1 cellular context compared by ENCODE assay signal in the genomic region with DNA sequence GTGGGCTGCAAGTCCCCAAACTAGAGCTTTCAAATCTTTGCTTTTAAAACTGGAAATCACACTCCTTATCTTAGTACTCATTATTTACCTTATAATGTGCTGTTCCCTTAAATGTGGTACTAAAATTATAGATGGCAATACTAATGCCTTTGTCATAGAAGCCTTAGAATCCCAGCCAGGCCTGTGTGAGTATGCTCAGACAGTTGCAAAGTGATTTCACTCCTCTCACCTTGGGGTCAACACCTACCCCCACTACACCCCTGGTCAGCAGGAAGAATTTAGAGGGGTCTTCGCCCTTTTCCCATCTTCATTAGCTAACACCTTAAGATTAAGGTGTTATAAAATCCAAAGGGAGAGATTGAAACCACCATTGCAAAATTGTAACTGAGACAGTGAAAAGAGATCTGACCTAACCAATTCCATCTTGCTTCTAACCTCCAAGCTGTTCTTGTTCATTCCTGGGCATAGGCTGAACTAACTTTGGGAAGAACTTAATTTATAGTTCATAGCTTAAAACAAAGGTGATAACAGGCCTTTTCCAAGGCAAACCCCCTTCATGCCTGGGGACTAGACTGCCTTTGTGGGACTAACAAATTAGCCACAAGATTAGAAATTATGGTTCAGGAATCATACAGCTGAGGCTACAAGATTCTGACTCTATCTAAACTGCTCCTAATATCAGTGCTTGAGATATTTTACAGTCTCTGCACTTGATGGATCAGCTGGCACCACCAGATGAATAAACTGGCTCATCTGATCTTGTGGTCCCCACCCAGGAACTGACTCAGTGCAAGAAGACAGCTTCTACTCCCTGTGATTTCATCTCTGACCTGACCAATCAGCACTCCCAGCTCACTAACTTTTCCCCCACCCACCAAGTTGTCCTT.
A peak's percentile ranks its signal among the peaks of the same experiment; 100 is the strongest.
TF ChIP-seq lines count a peak whose summit lies in the region.

No MANE protein-coding gene starts in this region.

TF ChIP-seq in K562, 482 proteins besides CTCF, POLR2A, EP300 and RAD21 (continued from another document and continues in another):
- TF ChIP-seq, protein P1, sequence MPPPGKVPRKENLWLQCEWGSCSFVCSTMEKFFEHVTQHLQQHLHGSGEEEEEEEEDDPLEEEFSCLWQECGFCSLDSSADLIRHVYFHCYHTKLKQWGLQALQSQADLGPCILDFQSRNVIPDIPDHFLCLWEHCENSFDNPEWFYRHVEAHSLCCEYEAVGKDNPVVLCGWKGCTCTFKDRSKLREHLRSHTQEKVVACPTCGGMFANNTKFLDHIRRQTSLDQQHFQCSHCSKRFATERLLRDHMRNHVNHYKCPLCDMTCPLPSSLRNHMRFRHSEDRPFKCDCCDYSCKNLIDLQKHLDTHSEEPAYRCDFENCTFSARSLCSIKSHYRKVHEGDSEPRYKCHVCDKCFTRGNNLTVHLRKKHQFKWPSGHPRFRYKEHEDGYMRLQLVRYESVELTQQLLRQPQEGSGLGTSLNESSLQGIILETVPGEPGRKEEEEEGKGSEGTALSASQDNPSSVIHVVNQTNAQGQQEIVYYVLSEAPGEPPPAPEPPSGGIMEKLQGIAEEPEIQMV (tag; conservative IDR thresholded peaks at IDR 0.05; ENCODE audit: low read depth) = 0 out of 2 replicates have a peak, but pooled peaks have one; percentile 41
- TF ChIP-seq MYNN (IDR thresholded peaks at IDR 0.05) (peak; percentile 31; the same call in 1 of the 2 replicates), MYNN (CRISPR knock-in tag; IDR thresholded peaks at IDR 0.05) (no peak), ESRRA (IDR thresholded peaks at IDR 0.05; ENCODE audit: borderline replicate concordance, low read depth) (peak; percentile 18; the same call in 1 of the 2 replicates), EP400 (IDR thresholded peaks at IDR 0.05) (peak; percentile 29; the same call in 1 of the 2 replicates), ZKSCAN8 (CRISPR knock-in tag; IDR thresholded peaks at IDR 0.05) (peak; percentile 63; the same call in 1 of the 2 replicates), HNRNPL (IDR thresholded peaks at IDR 0.05; ENCODE audit: low read depth, low read length) (no peak), TAF9B (IDR thresholded peaks at IDR 0.05; ENCODE audit: partially characterized antibody) (peak; percentile 77), CBFA2T2 (conservative IDR thresholded peaks at IDR 0.05) (0 out of 2 replicates have a peak, but pooled peaks have one; percentile 16), MYC (IDR thresholded peaks at IDR 0.05; ENCODE audit: low read depth, low read length) (no peak), MYC (CRISPR knock-in tag; IDR thresholded peaks at IDR 0.05; ENCODE audit: borderline replicate concordance, low read depth) (peak; percentile 63; the same call in 1 of the 2 replicates), ZC3H8 (IDR thresholded peaks at IDR 0.05) (no peak), ZNF699 (CRISPR knock-in tag; IDR thresholded peaks at IDR 0.05; ENCODE audit: insufficient replicate concordance) (no peak), PHF21A (IDR thresholded peaks at IDR 0.05; ENCODE audit: borderline replicate concordance, low read depth) (peak; percentile 67; the same call in 1 of the 2 replicates), JUN (IDR thresholded peaks at IDR 0.05; ENCODE audit: borderline replicate concordance, low read depth, low read length) (peak; percentile 28; the same call in 1 of the 2 replicates), JUN (CRISPR knock-in tag; IDR thresholded peaks at IDR 0.05; ENCODE audit: borderline replicate concordance) (no peak), SUPT5H (IDR thresholded peaks at IDR 0.05) (0 out of 2 replicates have a peak, but pooled peaks have one; percentile 31), RCOR1 (IDR thresholded peaks at IDR 0.05; ENCODE audit: borderline replicate concordance in 1 of 2, low read depth in 2 of 2, low read length in 2 of 2) (peak in 1 of 2 experiments; percentile 78; a peak in 2 of 4 replicates), POLR2B (IDR thresholded peaks at IDR 0.05; ENCODE audit: low read depth, partially characterized antibody) (peak; percentile 43), SOX6 (IDR thresholded peaks at IDR 0.05) (0 out of 2 replicates have a peak, but pooled peaks have one; percentile 19), ZNF639 (CRISPR knock-in tag; conservative IDR thresholded peaks at IDR 0.05 in 1 of 2, IDR thresholded peaks at IDR 0.05 in 1 of 2) (peak in 1 of 2 experiments; percentile 60; a peak in 1 of 4 replicates), SMARCE1 (IDR thresholded peaks at IDR 0.05) (peak; percentile 68), PTRF (tag; IDR thresholded peaks at IDR 0.05) (peak; percentile 64; the same call in 1 of the 2 replicates), ZNF324 (CRISPR knock-in tag; IDR thresholded peaks at IDR 0.05) (no peak), HDAC8 (tag; IDR thresholded peaks at IDR 0.05) (0 out of 2 replicates have a peak, but pooled peaks have one; percentile 27), ETV5 (CRISPR knock-in tag; IDR thresholded peaks at IDR 0.05; ENCODE audit: low read depth) (0 out of 2 replicates have a peak, but pooled peaks have one; percentile 41), ZNF584 (CRISPR knock-in tag; IDR thresholded peaks at IDR 0.05; ENCODE audit: low read depth) (peak; percentile 89), POLR2H (tag; IDR thresholded peaks at IDR 0.05; ENCODE audit: low read depth) (0 out of 2 replicates have a peak, but pooled peaks have one; percentile 17), MAZ (CRISPR knock-in tag; conservative IDR thresholded peaks at IDR 0.05 in 1 of 2, IDR thresholded peaks at IDR 0.05 in 1 of 2) (no peak), ZNF395 (CRISPR knock-in tag; IDR thresholded peaks at IDR 0.05) (peak; percentile 48; the same call in 1 of the 2 replicates)
- TF ChIP-seq, protein P2, sequence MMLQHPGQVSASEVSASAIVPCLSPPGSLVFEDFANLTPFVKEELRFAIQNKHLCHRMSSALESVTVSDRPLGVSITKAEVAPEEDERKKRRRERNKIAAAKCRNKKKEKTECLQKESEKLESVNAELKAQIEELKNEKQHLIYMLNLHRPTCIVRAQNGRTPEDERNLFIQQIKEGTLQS (IDR thresholded peaks at IDR 0.05) = peak; percentile 55; the same call in 1 of the 2 replicates
- TF ChIP-seq, protein P2 (CRISPR knock-in tag; conservative IDR thresholded peaks at IDR 0.05) = no peak
- TF ChIP-seq, protein P3, sequence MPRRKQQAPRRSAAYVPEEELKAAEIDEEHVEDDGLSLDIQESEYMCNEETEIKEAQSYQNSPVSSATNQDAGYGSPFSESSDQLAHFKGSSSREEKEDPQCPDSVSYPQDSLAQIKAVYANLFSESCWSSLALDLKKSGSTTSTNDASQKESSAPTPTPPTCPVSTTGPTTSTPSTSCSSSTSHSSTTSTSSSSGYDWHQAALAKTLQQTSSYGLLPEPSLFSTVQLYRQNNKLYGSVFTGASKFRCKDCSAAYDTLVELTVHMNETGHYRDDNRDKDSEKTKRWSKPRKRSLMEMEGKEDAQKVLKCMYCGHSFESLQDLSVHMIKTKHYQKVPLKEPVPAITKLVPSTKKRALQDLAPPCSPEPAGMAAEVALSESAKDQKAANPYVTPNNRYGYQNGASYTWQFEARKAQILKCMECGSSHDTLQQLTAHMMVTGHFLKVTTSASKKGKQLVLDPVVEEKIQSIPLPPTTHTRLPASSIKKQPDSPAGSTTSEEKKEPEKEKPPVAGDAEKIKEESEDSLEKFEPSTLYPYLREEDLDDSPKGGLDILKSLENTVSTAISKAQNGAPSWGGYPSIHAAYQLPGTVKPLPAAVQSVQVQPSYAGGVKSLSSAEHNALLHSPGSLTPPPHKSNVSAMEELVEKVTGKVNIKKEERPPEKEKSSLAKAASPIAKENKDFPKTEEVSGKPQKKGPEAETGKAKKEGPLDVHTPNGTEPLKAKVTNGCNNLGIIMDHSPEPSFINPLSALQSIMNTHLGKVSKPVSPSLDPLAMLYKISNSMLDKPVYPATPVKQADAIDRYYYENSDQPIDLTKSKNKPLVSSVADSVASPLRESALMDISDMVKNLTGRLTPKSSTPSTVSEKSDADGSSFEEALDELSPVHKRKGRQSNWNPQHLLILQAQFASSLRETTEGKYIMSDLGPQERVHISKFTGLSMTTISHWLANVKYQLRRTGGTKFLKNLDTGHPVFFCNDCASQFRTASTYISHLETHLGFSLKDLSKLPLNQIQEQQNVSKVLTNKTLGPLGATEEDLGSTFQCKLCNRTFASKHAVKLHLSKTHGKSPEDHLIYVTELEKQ (CRISPR knock-in tag; IDR thresholded peaks at IDR 0.05) = 0 out of 2 replicates have a peak, but pooled peaks have one; percentile 5
- TF ChIP-seq, protein P4, sequence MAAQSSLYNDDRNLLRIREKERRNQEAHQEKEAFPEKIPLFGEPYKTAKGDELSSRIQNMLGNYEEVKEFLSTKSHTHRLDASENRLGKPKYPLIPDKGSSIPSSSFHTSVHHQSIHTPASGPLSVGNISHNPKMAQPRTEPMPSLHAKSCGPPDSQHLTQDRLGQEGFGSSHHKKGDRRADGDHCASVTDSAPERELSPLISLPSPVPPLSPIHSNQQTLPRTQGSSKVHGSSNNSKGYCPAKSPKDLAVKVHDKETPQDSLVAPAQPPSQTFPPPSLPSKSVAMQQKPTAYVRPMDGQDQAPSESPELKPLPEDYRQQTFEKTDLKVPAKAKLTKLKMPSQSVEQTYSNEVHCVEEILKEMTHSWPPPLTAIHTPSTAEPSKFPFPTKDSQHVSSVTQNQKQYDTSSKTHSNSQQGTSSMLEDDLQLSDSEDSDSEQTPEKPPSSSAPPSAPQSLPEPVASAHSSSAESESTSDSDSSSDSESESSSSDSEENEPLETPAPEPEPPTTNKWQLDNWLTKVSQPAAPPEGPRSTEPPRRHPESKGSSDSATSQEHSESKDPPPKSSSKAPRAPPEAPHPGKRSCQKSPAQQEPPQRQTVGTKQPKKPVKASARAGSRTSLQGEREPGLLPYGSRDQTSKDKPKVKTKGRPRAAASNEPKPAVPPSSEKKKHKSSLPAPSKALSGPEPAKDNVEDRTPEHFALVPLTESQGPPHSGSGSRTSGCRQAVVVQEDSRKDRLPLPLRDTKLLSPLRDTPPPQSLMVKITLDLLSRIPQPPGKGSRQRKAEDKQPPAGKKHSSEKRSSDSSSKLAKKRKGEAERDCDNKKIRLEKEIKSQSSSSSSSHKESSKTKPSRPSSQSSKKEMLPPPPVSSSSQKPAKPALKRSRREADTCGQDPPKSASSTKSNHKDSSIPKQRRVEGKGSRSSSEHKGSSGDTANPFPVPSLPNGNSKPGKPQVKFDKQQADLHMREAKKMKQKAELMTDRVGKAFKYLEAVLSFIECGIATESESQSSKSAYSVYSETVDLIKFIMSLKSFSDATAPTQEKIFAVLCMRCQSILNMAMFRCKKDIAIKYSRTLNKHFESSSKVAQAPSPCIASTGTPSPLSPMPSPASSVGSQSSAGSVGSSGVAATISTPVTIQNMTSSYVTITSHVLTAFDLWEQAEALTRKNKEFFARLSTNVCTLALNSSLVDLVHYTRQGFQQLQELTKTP (IDR thresholded peaks at IDR 0.05; ENCODE audit: low read depth in 1 of 2, partially characterized antibody in 2 of 2) = peak in 1 of 2 experiments; percentile 21
- TF ChIP-seq, protein P5, sequence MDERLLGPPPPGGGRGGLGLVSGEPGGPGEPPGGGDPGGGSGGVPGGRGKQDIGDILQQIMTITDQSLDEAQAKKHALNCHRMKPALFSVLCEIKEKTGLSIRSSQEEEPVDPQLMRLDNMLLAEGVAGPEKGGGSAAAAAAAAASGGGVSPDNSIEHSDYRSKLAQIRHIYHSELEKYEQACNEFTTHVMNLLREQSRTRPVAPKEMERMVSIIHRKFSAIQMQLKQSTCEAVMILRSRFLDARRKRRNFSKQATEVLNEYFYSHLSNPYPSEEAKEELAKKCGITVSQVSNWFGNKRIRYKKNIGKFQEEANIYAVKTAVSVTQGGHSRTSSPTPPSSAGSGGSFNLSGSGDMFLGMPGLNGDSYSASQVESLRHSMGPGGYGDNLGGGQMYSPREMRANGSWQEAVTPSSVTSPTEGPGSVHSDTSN (CRISPR knock-in tag; IDR thresholded peaks at IDR 0.05; ENCODE audit: low read depth) = no peak
- TF ChIP-seq, protein P5 (tag; conservative IDR thresholded peaks at IDR 0.05; ENCODE audit: low read depth) = no peak
